ENCODE assay signal across 17 cellular contexts in genomic region chr10:844552-844951, GRCh38.
DNase-seq lines count a peak whose midpoint lies in the region; ATAC-seq and TF ChIP-seq lines count a peak whose summit lies in the region.
"Had no signal": no experiment of that assay in that cellular context is flagged by ENCODE, and none has a peak within 500 bp of the region (broad histone marks: within the 10 kb centered on the region; RNA-seq: fewer than 3 reads in every experiment).

No MANE protein-coding gene starts in this region.

- peak overlapping the region; percentile 41 for H3K27ac Mint-ChIP-seq in activated CD4-positive, alpha-beta T cell treated with anti-CD3 and anti-CD28 coated beads, Interleukin-2, amount 10 ng/mL, durations not matched to agents 24 days and 14 days
- H3K27ac Mint-ChIP-seq in T-helper 17 cell (peak overlapping the region; percentile 67), progenitor cell of endocrine pancreas (peak overlapping the region; percentile 77)

- H3K4me1 Mint-ChIP-seq in activated CD4-positive, alpha-beta T cell treated with anti-CD3 and anti-CD28 coated beads, Interleukin-2, amount 10 ng/mL, durations not matched to agents 24 days and 14 days, result peaks cover 40% of the 10 kb centered on the region
- peaks cover 33% of the 10 kb centered on the region for H3K4me1 Mint-ChIP-seq in T-helper 17 cell
- H3K4me1 Mint-ChIP-seq in progenitor cell of endocrine pancreas (ENCODE audit: low read depth), result peaks cover 19% of the 10 kb centered on the region

- no peak overlapping the region for H3K4me3 ChIP-seq in fibroblast of lung (replicated peaks in 1 of 4; ENCODE audit: control extremely low read depth in 1 of 4, insufficient read depth in 1 of 4, low read depth in 3 of 4, low read length in 4 of 4)
- H3K4me3 ChIP-seq: GM12878, pancreas had no signal

- no peak for ATAC-seq in T-helper 17 cell
- no peak for ATAC-seq in GM21423 (IDR thresholded peaks at IDR 0.05; ENCODE audit: unreplicated experiment)
- ATAC-seq: GM12878, left lobe of liver, pancreas, PC-3 had no signal

- H3K36me3 ChIP-seq in fibroblast of lung (ENCODE audit: control insufficient read depth, insufficient read depth, low read length), result peaks cover 10% of the 10 kb centered on the region

- H3K27me3 ChIP-seq in fibroblast of lung (ENCODE audit: control insufficient read depth, insufficient read depth, low read length), result no peaks in the 10 kb centered on the region
- H3K27me3 ChIP-seq: pancreas had no signal

- H3K27ac ChIP-seq in fibroblast of lung (ENCODE audit: insufficient read depth, low read length), result no peak overlapping the region
- H3K27ac ChIP-seq: pancreas had no signal

- DNase-seq in activated CD4-positive, alpha-beta T cell treated with anti-CD3 and anti-CD28 coated beads, Interleukin-2, amount 10 ng/mL, durations not matched to agents 24 days and 14 days, result no peak
- DNase-seq in activated CD4-positive, alpha-beta T cell treated with anti-CD3 and anti-CD28 coated beads, Interleukin-2, amount 50 U/mL, for 48 hours, result no peak
- DNase-seq in T-helper 17 cell (no peak), fibroblast of lung (ENCODE audit: low read depth in 2 of 2) (peak; percentile 15 to 77), progenitor cell of endocrine pancreas (ENCODE audit: low spot score, unreplicated experiment) (no peak), nucleus accumbens (lab: John Stamatoyannopoulos, UW) (no peak), KBM-7 (no peak)
- DNase-seq: activated naive CD8-positive, alpha-beta T cell treated with anti-CD3 and anti-CD28 coated beads, Interleukin-2, amount 10 ng/mL, durations not matched to agents 7 days and 5 days; NCI-H1092; NCI-H2227 treated with DMSO at 0.1 percent for 48 hours; pancreas; PC-3; stimulated activated CD4-positive, alpha-beta T cell treated with anti-CD3 and anti-CD28 coated beads, Interleukin-15, amount 100 ng/mL, for 24 hours; stimulated activated CD8-positive, alpha-beta memory T cell treated with anti-CD3 and anti-CD28 coated beads, Interleukin-4, amount 100 ng/mL, for 48 hours had no signal

- H2AFZ ChIP-seq in fibroblast of lung (ENCODE audit: low read length), result no peak overlapping the region

- no peak overlapping the region for H3K4me3 Mint-ChIP-seq in activated CD4-positive, alpha-beta T cell treated with anti-CD3 and anti-CD28 coated beads, Interleukin-2, amount 10 ng/mL, durations not matched to agents 24 days and 14 days
- H3K4me3 Mint-ChIP-seq in T-helper 17 cell, result no peak overlapping the region
- H3K4me3 Mint-ChIP-seq in progenitor cell of endocrine pancreas (ENCODE audit: low read depth), result no peak overlapping the region
- H3K4me3 Mint-ChIP-seq: activated naive CD8-positive, alpha-beta T cell treated with anti-CD3 and anti-CD28 coated beads, Interleukin-2, amount 10 ng/mL, durations not matched to agents 7 days and 5 days had no signal

- H3K9me3 Mint-ChIP-seq in activated CD4-positive, alpha-beta T cell treated with anti-CD3 and anti-CD28 coated beads, Interleukin-2, amount 10 ng/mL, durations not matched to agents 24 days and 14 days, result peaks cover 4% of the 10 kb centered on the region
- peaks cover under 1% of the 10 kb centered on the region for H3K9me3 Mint-ChIP-seq in progenitor cell of endocrine pancreas (ENCODE audit: low read depth)
- H3K9me3 Mint-ChIP-seq: activated naive CD8-positive, alpha-beta T cell treated with anti-CD3 and anti-CD28 coated beads, Interleukin-2, amount 10 ng/mL, durations not matched to agents 7 days and 5 days had no signal

- in situ Hi-C loops in KBM-7 (cut with MboI; ENCODE audit: low pct_unique_long_range_greater_than_20kb, low sequenced_read_pairs), result no loop called here

- intact Hi-C loops in activated CD4-positive, alpha-beta T cell treated with anti-CD3 and anti-CD28 coated beads, Interleukin-2, amount 10 ng/mL, durations not matched to agents 24 days and 14 days (cut with micrococcal nuclease), result no loop called here

- no peaks in the 10 kb centered on the region for H3K27me3 Mint-ChIP-seq in activated CD4-positive, alpha-beta T cell treated with anti-CD3 and anti-CD28 coated beads, Interleukin-2, amount 10 ng/mL, durations not matched to agents 24 days and 14 days
- H3K27me3 Mint-ChIP-seq in T-helper 17 cell, result no peaks in the 10 kb centered on the region
- no peaks in the 10 kb centered on the region for H3K27me3 Mint-ChIP-seq in progenitor cell of endocrine pancreas
- H3K27me3 Mint-ChIP-seq: activated naive CD8-positive, alpha-beta T cell treated with anti-CD3 and anti-CD28 coated beads, Interleukin-2, amount 10 ng/mL, durations not matched to agents 7 days and 5 days had no signal

- H4K20me1 ChIP-seq in fibroblast of lung (ENCODE audit: control insufficient read depth, extremely low read depth, insufficient read depth, low read length), result no peaks in the 10 kb centered on the region

- H3K9me3 ChIP-seq in T-helper 17 cell (ENCODE audit: control insufficient read depth, low read length, poor library complexity, severe bottlenecking) (no peaks in the 10 kb centered on the region), fibroblast of lung (ENCODE audit: control insufficient read depth, insufficient read depth, low read depth, low read length) (no peaks in the 10 kb centered on the region)
- H3K9me3 ChIP-seq: pancreas had no signal

- peaks cover 33% of the 10 kb centered on the region for H3K79me2 ChIP-seq in fibroblast of lung (ENCODE audit: control insufficient read depth, insufficient read depth, low read length)

- no peak overlapping the region for H3K9ac ChIP-seq in fibroblast of lung (ENCODE audit: insufficient read depth, low read length)

- peaks cover 53% of the 10 kb centered on the region for H3K36me3 Mint-ChIP-seq in activated CD4-positive, alpha-beta T cell treated with anti-CD3 and anti-CD28 coated beads, Interleukin-2, amount 10 ng/mL, durations not matched to agents 24 days and 14 days (ENCODE audit: low read depth)
- H3K36me3 Mint-ChIP-seq in T-helper 17 cell (ENCODE audit: low read depth) (peaks cover 13% of the 10 kb centered on the region), progenitor cell of endocrine pancreas (ENCODE audit: insufficient read depth) (peaks cover 31% of the 10 kb centered on the region)

- TF ChIP-seq CTCF in fibroblast of lung (conservative IDR thresholded peaks at IDR 0.05 in 1 of 2, IDR thresholded peaks at IDR 0.05 in 1 of 2; ENCODE audit: low read depth in 1 of 2, low read length in 2 of 2) (no peak), progenitor cell of endocrine pancreas (IDR thresholded peaks at IDR 0.05; ENCODE audit: unreplicated experiment) (no peak)

- H3K4me2 ChIP-seq in fibroblast of lung (ENCODE audit: extremely low read depth, insufficient read depth, low read length), result no peak overlapping the region

- H3K4me1 ChIP-seq in fibroblast of lung (ENCODE audit: control insufficient read depth, extremely low read depth, insufficient read depth, low read length), result no peaks in the 10 kb centered on the region

Comparison
In these comparisons a context has a peak if more than half of its experiments do, and no peak if none do; other contexts are left out.
1. DNase-seq: peak in fibroblast of lung (2 of 2); none in activated CD4-positive, alpha-beta T cell treated with anti-CD3 and anti-CD28 coated beads, Interleukin-2, amount 10 ng/mL, durations not matched to agents 24 days and 14 days (single experiment), activated CD4-positive, alpha-beta T cell treated with anti-CD3 and anti-CD28 coated beads, Interleukin-2, amount 50 U/mL, for 48 hours (0 of 2), T-helper 17 cell (0 of 3), progenitor cell of endocrine pancreas (single experiment), nucleus accumbens (0 of 56) and KBM-7 (single experiment).
2. Peak in every context shown above with its lines, with median percentiles within 50 percentile points of each other: H3K27ac Mint-ChIP-seq.